Comparison of ENCODE assay signal across 20 cellular contexts in the genomic region with DNA sequence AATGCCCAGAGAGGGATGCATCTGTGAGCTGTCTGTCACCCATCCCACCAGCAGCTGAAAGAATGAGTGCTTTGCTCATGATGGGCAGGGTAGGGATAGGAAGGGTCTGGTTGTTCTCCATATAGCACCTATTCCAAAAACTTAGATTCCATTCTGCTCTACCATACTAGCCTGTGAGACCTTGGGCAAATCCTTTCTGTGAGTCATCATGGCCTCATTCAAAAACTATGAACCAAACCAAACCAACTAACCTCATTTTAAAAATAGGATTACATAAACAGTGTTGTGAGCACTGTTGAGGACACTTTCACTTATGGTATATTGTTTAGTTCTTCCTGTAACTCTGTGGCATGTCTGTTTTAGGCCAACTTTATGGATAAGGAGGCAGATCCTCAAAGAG. TPM values are rescaled to one million over a fixed set of nuclear protein-coding genes. Genes with fewer than 3 reads are reported as not detected.
DNase-seq lines count a peak whose midpoint lies in the region; ATAC-seq and TF ChIP-seq lines count a peak whose summit lies in the region.
"Had no signal": no experiment of that assay in that cellular context is flagged by ENCODE, and none has a peak within 500 bp of the region (broad histone marks: within the 10 kb centered on the region; RNA-seq: fewer than 3 reads in every experiment).

No MANE protein-coding gene starts in this region.

- no peak overlapping the region for H3K4me3 Mint-ChIP-seq in HFFc6
- H3K4me3 Mint-ChIP-seq: activated CD4-positive, alpha-beta T cell treated with anti-CD3 and anti-CD28 coated beads, Interleukin-2, amount 10 ng/mL, durations not matched to agents 7 days and 5 days; nephron; stimulated activated naive B cell treated with anti-CD40 and anti-IgM and Interleukin-4, amounts not matched to agents 10 μg/mL and 1 μg/mL and 100 μg/mL, for 72 hours had no signal

- H3K4me3 ChIP-seq in SJCRH30 (no peak overlapping the region), fibroblast of the aortic adventitia (ENCODE audit: low read depth, low read length) (no peak overlapping the region)
- H3K4me3 ChIP-seq: heart right ventricle, right atrium auricular region had no signal

- DNase-seq in AG08395 (ENCODE audit: low spot score) = peak; percentile 36
- peak; percentile 1 for DNase-seq in HFFc6
- peak; percentile 11 to 20 for DNase-seq in SJCRH30
- DNase-seq in fibroblast of the aortic adventitia (ENCODE audit: low read depth) = peak; percentile 47
- DNase-seq in hippocampal formation (lab: John Stamatoyannopoulos, UW) = no peak
- no peak for DNase-seq in activated naive CD4-positive, alpha-beta T cell treated with Interleukin-2 at 50 U/mL for 16 hours
- DNase-seq: activated CD4-positive, alpha-beta T cell treated with anti-CD3 and anti-CD28 coated beads, Interleukin-2, amount 10 ng/mL, durations not matched to agents 7 days and 5 days; BE2C; DND-41; effector CD8-positive, alpha-beta T cell; heart right ventricle; NCI-H1092; NCI-H446; stimulated activated CD4-positive, alpha-beta T cell treated with anti-CD3 and anti-CD28 coated beads, Interleukin-4, amount 100 ng/mL, for 4 hours; stimulated activated naive B cell treated with anti-CD40 and anti-IgM and Interleukin-4, amounts not matched to agents 10 μg/mL and 1 μg/mL and 100 μg/mL, for 72 hours had no signal

- no peak for TF ChIP-seq CTCF in HFFc6 (IDR thresholded peaks at IDR 0.05)
- TF ChIP-seq CTCF in fibroblast of the aortic adventitia (IDR thresholded peaks at IDR 0.05; ENCODE audit: insufficient read depth, low read length) = no peak

- no peaks in the 10 kb centered on the region for H3K27me3 Mint-ChIP-seq in HFFc6 (ENCODE audit: insufficient read depth)

- H3K36me3 ChIP-seq in SJCRH30 = no peaks in the 10 kb centered on the region
- H3K36me3 ChIP-seq: BE2C, heart right ventricle, right atrium auricular region had no signal

- no peak for ATAC-seq in HG02840 (IDR thresholded peaks at IDR 0.05; ENCODE audit: low FRiP score, unreplicated experiment)
- no peak for ATAC-seq in HG03571 (IDR thresholded peaks at IDR 0.05; ENCODE audit: unreplicated experiment)

- no peak overlapping the region for H3K27ac ChIP-seq in SJCRH30
- H3K27ac ChIP-seq: right atrium auricular region had no signal

- H3K36me3 Mint-ChIP-seq in HFFc6 (ENCODE audit: low read depth) = no peaks in the 10 kb centered on the region
- H3K36me3 Mint-ChIP-seq: stimulated activated naive B cell treated with anti-CD40 and anti-IgM and Interleukin-4, amounts not matched to agents 10 μg/mL and 1 μg/mL and 100 μg/mL, for 72 hours had no signal

- peaks cover 7% of the 10 kb centered on the region for H3K4me1 ChIP-seq in SJCRH30
- H3K4me1 ChIP-seq: BE2C, right atrium auricular region had no signal

- H3K4me1 Mint-ChIP-seq in HFFc6 (ENCODE audit: low read depth) = no peaks in the 10 kb centered on the region
- H3K4me1 Mint-ChIP-seq: activated CD4-positive, alpha-beta T cell treated with anti-CD3 and anti-CD28 coated beads, Interleukin-2, amount 10 ng/mL, durations not matched to agents 7 days and 5 days; nephron; stimulated activated naive B cell treated with anti-CD40 and anti-IgM and Interleukin-4, amounts not matched to agents 10 μg/mL and 1 μg/mL and 100 μg/mL, for 72 hours had no signal

- no peaks in the 10 kb centered on the region for H3K27me3 ChIP-seq in SJCRH30
- H3K27me3 ChIP-seq: heart right ventricle, right atrium auricular region had no signal

- no peaks in the 10 kb centered on the region for H3K9me3 ChIP-seq in SJCRH30 (replicated peaks)
- H3K9me3 ChIP-seq: BE2C, heart right ventricle, right atrium auricular region had no signal

- no peak overlapping the region for H3K27ac Mint-ChIP-seq in HFFc6
- H3K27ac Mint-ChIP-seq: activated CD4-positive, alpha-beta T cell treated with anti-CD3 and anti-CD28 coated beads, Interleukin-2, amount 10 ng/mL, durations not matched to agents 7 days and 5 days; nephron; stimulated activated naive B cell treated with anti-CD40 and anti-IgM and Interleukin-4, amounts not matched to agents 10 μg/mL and 1 μg/mL and 100 μg/mL, for 72 hours had no signal

- peaks cover under 1% of the 10 kb centered on the region; the same call in 1 of the 2 replicates for H3K9me3 Mint-ChIP-seq in HFFc6
- H3K9me3 Mint-ChIP-seq: activated CD4-positive, alpha-beta T cell treated with anti-CD3 and anti-CD28 coated beads, Interleukin-2, amount 10 ng/mL, durations not matched to agents 7 days and 5 days; nephron had no signal

RNA-seq across cellular contexts. Expression of gene STEAP4, which starts 30.9 kb away (rescaled TPM):
- total RNA-seq in HFFc6 (2021; fragmentation: NEBNext Ultra II Directional; extraction: Animal tissue kit (Norgen Biotek cat#: 25700)) = not detected
- not detected in 2 replicates for total RNA-seq in SJCRH30 (2014; rRNA removed; shearing (Covaris generic))
- 1.8 and 2.1 TPM in 2 replicates for total RNA-seq in fibroblast of the aortic adventitia (ENCODE audit: low replicate concordance)
- total RNA-seq: activated CD4-positive, alpha-beta T cell treated with anti-CD3 and anti-CD28 coated beads, Interleukin-2, amount 10 ng/mL, durations not matched to agents 7 days and 5 days; T-helper 2 cell treated with Interferon-gamma antibody and Interleukin-4, amounts not matched to agents 100 ng/mL and 5 ng/mL, for 36 hours had no signal

Comparison
In these comparisons a context has a peak if more than half of its experiments do, and no peak if none do; other contexts are left out.
1. DNase-seq: peak in AG08395 (single experiment), HFFc6 (single experiment), SJCRH30 (2 of 2) and fibroblast of the aortic adventitia (single experiment); none in hippocampal formation (0 of 2) and activated naive CD4-positive, alpha-beta T cell treated with Interleukin-2 at 50 U/mL for 16 hours (single experiment).